In the genomic region with DNA sequence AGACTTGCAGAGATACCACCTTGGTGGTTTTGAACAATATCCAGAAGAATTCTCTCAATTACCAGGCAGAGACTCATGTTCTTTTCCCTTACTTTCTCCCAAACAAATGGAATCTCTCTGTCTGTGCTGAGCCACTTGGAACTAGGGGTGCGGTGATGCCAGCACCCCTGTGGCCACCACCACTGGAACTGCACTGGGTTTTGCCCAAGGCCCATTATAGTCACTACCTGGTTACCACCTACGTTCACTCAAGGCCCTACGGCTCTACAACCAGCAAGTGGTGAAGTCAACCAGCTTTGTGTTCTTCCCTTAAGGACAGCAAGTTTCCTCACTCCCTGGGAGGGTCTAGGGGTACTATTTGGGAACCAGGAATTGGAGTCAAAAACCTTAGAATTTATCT, we compare ENCODE assay signal across 22 cellular contexts.
"Had no signal": no experiment of that assay in that cellular context is flagged by ENCODE, and none has a peak within 500 bp of the region (broad histone marks: within the 10 kb centered on the region; RNA-seq: fewer than 3 reads in every experiment).

No MANE protein-coding gene starts in this region.

- H3K4me3 Mint-ChIP-seq: dendritic cell treated with granulocyte-macrophage colony-stimulating factor and Interleukin-4, amounts not matched to agents 40 ng/mL and 50 ng/mL, for 4 days; effector memory CD8-positive, alpha-beta T cell; endodermal cell had no signal

- ATAC-seq: effector memory CD8-positive, alpha-beta T cell; esophagus mucosa; foreskin keratinocyte; gastrocnemius medialis; gastroesophageal sphincter; heart left ventricle; heart right ventricle had no signal

- H3K27me3 Mint-ChIP-seq: dendritic cell treated with granulocyte-macrophage colony-stimulating factor and Interleukin-4, amounts not matched to agents 40 ng/mL and 50 ng/mL, for 4 days; effector memory CD8-positive, alpha-beta T cell had no signal

- H3K27ac Mint-ChIP-seq: dendritic cell treated with granulocyte-macrophage colony-stimulating factor and Interleukin-4, amounts not matched to agents 40 ng/mL and 50 ng/mL, for 4 days; effector memory CD8-positive, alpha-beta T cell; endodermal cell had no signal

- DNase-seq: colonic mucosa; cortex of kidney; dermis blood vessel endothelial cell; dorsolateral prefrontal cortex; effector CD4-positive, alpha-beta T cell; effector CD8-positive, alpha-beta T cell; effector memory CD4-positive, alpha-beta T cell; effector memory CD8-positive, alpha-beta T cell; endodermal cell; erythroblast; esophagus squamous epithelium; foreskin fibroblast; foreskin keratinocyte; foreskin melanocyte; gastrocnemius medialis; glutamatergic neuron; head of caudate nucleus; heart left ventricle; heart right ventricle had no signal

- H3K9me3 Mint-ChIP-seq: dendritic cell treated with granulocyte-macrophage colony-stimulating factor and Interleukin-4, amounts not matched to agents 40 ng/mL and 50 ng/mL, for 4 days; endodermal cell had no signal
